1 cellular context compared by ENCODE assay signal in the genomic region with DNA sequence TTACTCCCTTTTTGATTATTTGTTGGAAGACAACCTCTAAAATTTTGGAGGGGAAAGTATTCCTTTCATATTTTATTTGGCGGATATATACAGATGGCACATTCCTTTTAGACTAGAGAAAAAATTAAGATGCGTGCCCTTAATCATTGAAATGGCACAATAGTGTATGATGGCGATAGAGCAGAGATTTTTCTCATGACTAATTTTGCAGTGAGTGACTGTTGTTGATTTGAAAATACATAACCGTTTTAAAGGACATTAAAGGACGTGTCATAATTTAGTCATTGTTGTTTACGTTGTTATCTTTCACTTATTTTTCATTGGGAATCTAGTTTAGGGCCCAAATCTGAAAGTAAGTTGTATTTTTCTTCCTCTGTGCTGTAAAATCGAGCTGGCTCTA.
TF ChIP-seq lines count a peak whose summit lies in the region.

No MANE protein-coding gene starts in this region.

TF ChIP-seq in endothelial cell of umbilical vein, 7 proteins besides CTCF, POLR2A, EP300 and RAD21:
- TF ChIP-seq FOS (IDR thresholded peaks at IDR 0.05; ENCODE audit: borderline replicate concordance, insufficient read depth, low read length) (no peak), EZH2 (IDR thresholded peaks at IDR 0.05; ENCODE audit: borderline replicate concordance, low read depth, low read length, severe bottlenecking) (no peak), JUN (IDR thresholded peaks at IDR 0.05; ENCODE audit: borderline replicate concordance, insufficient read depth, insufficient read length, low read depth) (no peak), POLR2AphosphoS5 (IDR thresholded peaks at IDR 0.05; ENCODE audit: insufficient read depth, low read depth, low read length) (no peak), MYC (IDR thresholded peaks at IDR 0.05; ENCODE audit: low read depth, low read length) (no peak), GATA2 (IDR thresholded peaks at IDR 0.05; ENCODE audit: insufficient read depth, insufficient read length, low read depth, low read length) (no peak)
- TF ChIP-seq, protein P1, sequence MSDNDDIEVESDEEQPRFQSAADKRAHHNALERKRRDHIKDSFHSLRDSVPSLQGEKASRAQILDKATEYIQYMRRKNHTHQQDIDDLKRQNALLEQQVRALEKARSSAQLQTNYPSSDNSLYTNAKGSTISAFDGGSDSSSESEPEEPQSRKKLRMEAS (IDR thresholded peaks at IDR 0.05; ENCODE audit: insufficient read depth, insufficient read length): no peak
